1 cellular context compared by ENCODE assay signal in genomic region chr7:101547916-101548599, GRCh38.
TF ChIP-seq lines count a peak whose summit lies in the region.

No MANE protein-coding gene starts in this region.

TF ChIP-seq in A549, 52 proteins besides CTCF, POLR2A, EP300 and RAD21:
- TF ChIP-seq HMGXB4 (CRISPR knock-in tag; IDR thresholded peaks at IDR 0.05; ENCODE audit: borderline replicate concordance) (no peak), ZFP36 (IDR thresholded peaks at IDR 0.05; ENCODE audit: borderline replicate concordance, partially characterized antibody) (peak; percentile 90)
